ENCODE assay signal across 21 cellular contexts in genomic region chr1:224622831-224623230, GRCh38. TPM values are rescaled to one million over a fixed set of nuclear protein-coding genes. Genes with fewer than 3 reads are reported as not detected.
DNase-seq lines count a peak whose midpoint lies in the region; ATAC-seq and TF ChIP-seq lines count a peak whose summit lies in the region.
"Had no signal": no experiment of that assay in that cellular context is flagged by ENCODE, and none has a peak within 500 bp of the region (broad histone marks: within the 10 kb centered on the region; RNA-seq: fewer than 3 reads in every experiment).

No MANE protein-coding gene starts in this region.

- H3K27me3 Mint-ChIP-seq in activated T-helper 1 cell treated with anti-CD3 and anti-CD28 coated beads, Interleukin-12 subunit alpha, Interleukin-12 subunit beta, Interleukin-2, Interleukin-4 antibody, amounts not matched to agents 30 ng/mL and 10 ng/mL and 1 ng/mL, durations not matched to agents 14 hours and 24 hours and 36 hours (ENCODE audit: insufficient read depth) = peaks cover 45% of the 10 kb centered on the region
- H3K27me3 Mint-ChIP-seq in natural killer cell (ENCODE audit: low read depth in 2 of 2) = peaks cover 34 to 41% of the 10 kb centered on the region in 2 donors

- no peak overlapping the region for H2AFZ ChIP-seq in IMR-90 (replicated peaks; ENCODE audit: low read length, poor library complexity)

- WGBS in IMR-90 (ENCODE audit: extremely low coverage in 2 of 2, insufficient read length in 1 of 2), 2 experiments = 96% methylated on average over 2 of the region's 2 CpGs; no CpG with 5 or more reads in 1 of the 2 experiments

- peak overlapping the region; percentile 31; the same call in 1 of the 2 replicates for H3K18ac ChIP-seq in IMR-90 (ENCODE audit: low read depth, low read length)

- no peak for ATAC-seq in IMR-90 (ENCODE audit: low read depth)
- no peak for ATAC-seq in natural killer cell
- no peak for ATAC-seq in GM21367 (IDR thresholded peaks at IDR 0.05; ENCODE audit: unreplicated experiment)

- in situ Hi-C loops in IMR-90 (cut with MboI; ENCODE audit: low sequenced_read_pairs) = no loop called here
- in situ Hi-C loops in ACHN (cut with HindIII; ENCODE audit: low pct_ligation_motif_present, low pct_unique_long_range_greater_than_20kb, low sequenced_read_pairs) = no loop called here

- POLR2A ChIA-PET in IMR-90 (lab: Charles Lee; ENCODE audit: unreplicated experiment) = interaction anchor here (0.6 to 0.8 kb wide), 2 partner anchors 14 to 151 kb away, joined by 3 read pairs; no protein-coding TSS in a partner anchor

- TF ChIP-seq CTCF in IMR-90 (conservative IDR thresholded peaks at IDR 0.05; ENCODE audit: low read depth, low read length) = no peak
- no peak for TF ChIP-seq CTCF in natural killer cell (IDR thresholded peaks at IDR 0.05)

- no peak overlapping the region for H3K27ac ChIP-seq in IMR-90 (ENCODE audit: insufficient read depth, low read length)
- H3K27ac ChIP-seq: 22Rv1, SK-N-MC, upper lobe of right lung had no signal

- H3K4me1 Mint-ChIP-seq in activated T-helper 1 cell treated with anti-CD3 and anti-CD28 coated beads, Interleukin-12 subunit alpha, Interleukin-12 subunit beta, Interleukin-2, Interleukin-4 antibody, amounts not matched to agents 30 ng/mL and 10 ng/mL and 1 ng/mL, durations not matched to agents 14 hours and 24 hours and 36 hours (ENCODE audit: low read depth) = peaks cover 59% of the 10 kb centered on the region
- peaks cover 22 to 37% of the 10 kb centered on the region in 2 donors for H3K4me1 Mint-ChIP-seq in natural killer cell

- H3K56ac ChIP-seq in IMR-90 (ENCODE audit: extremely low read depth, insufficient read depth, low read length) = no peak overlapping the region

- H2AK9ac ChIP-seq in IMR-90 (replicated peaks; ENCODE audit: low read depth, low read length, poor library complexity) = peak overlapping the region; percentile 34

- peak overlapping the region; percentile 57; the same call in 2 of the 3 replicates for H2BK15ac ChIP-seq in IMR-90 (ENCODE audit: low read depth, low read length)

- peak overlapping the region; percentile 88 for H3K4ac ChIP-seq in IMR-90 (ENCODE audit: low read depth, low read length)

- peaks cover 9% of the 10 kb centered on the region for H3K27me3 ChIP-seq in IMR-90 (ENCODE audit: control insufficient read depth, insufficient read depth, low read length)

- H3K9ac ChIP-seq in IMR-90 (ENCODE audit: low read depth, low read length) = no peak overlapping the region

- peak overlapping the region; percentile 65 for H4K91ac ChIP-seq in IMR-90 (ENCODE audit: insufficient read depth, low read depth, low read length)

- peak overlapping the region; percentile 94 for H3K27ac Mint-ChIP-seq in activated T-helper 1 cell treated with anti-CD3 and anti-CD28 coated beads, Interleukin-12 subunit alpha, Interleukin-12 subunit beta, Interleukin-2, Interleukin-4 antibody, amounts not matched to agents 30 ng/mL and 10 ng/mL and 1 ng/mL, durations not matched to agents 14 hours and 24 hours and 36 hours
- peak overlapping the region; percentile 84 to 91 for H3K27ac Mint-ChIP-seq in natural killer cell
- H3K27ac Mint-ChIP-seq: brain, nephron had no signal

- H3K9me3 ChIP-seq in IMR-90 (ENCODE audit: control insufficient read depth, insufficient read depth, low read length) = no peaks in the 10 kb centered on the region
- H3K9me3 ChIP-seq: upper lobe of right lung had no signal

- H2AK5ac ChIP-seq in IMR-90 (ENCODE audit: low read depth, low read length) = peak overlapping the region; percentile 95

- peak overlapping the region; percentile 16 for H2BK5ac ChIP-seq in IMR-90 (ENCODE audit: low read depth, low read length, poor library complexity, severe bottlenecking)

- peak overlapping the region; percentile 5 for H3K14ac ChIP-seq in IMR-90 (replicated peaks; ENCODE audit: low read depth, low read length)

- H3K4me3 Mint-ChIP-seq in activated T-helper 1 cell treated with anti-CD3 and anti-CD28 coated beads, Interleukin-12 subunit alpha, Interleukin-12 subunit beta, Interleukin-2, Interleukin-4 antibody, amounts not matched to agents 30 ng/mL and 10 ng/mL and 1 ng/mL, durations not matched to agents 14 hours and 24 hours and 36 hours = no peak overlapping the region
- H3K4me3 Mint-ChIP-seq in natural killer cell = no peak overlapping the region
- H3K4me3 Mint-ChIP-seq: activated naive CD4-positive, alpha-beta T cell treated with anti-CD3 and anti-CD28 coated beads for 36 hours; brain; nephron had no signal

- H4K20me1 ChIP-seq in IMR-90 (ENCODE audit: insufficient read depth, low read length) = peaks cover 3% of the 10 kb centered on the region; the same call in 1 of the 2 replicates

- H2BK20ac ChIP-seq in IMR-90 (ENCODE audit: low read depth, low read length) = peak overlapping the region; percentile 70; the same call in 1 of the 2 replicates

- no peaks in the 10 kb centered on the region for H3K36me3 ChIP-seq in IMR-90 (ENCODE audit: control insufficient read depth, insufficient read depth, low read length)
- H3K36me3 ChIP-seq: upper lobe of right lung had no signal

- peak overlapping the region; percentile 89 for H2BK120ac ChIP-seq in IMR-90 (ENCODE audit: low read depth, low read length)

- TF ChIP-seq RAD21 in IMR-90 (IDR thresholded peaks at IDR 0.05; ENCODE audit: low read length) = no peak

- peaks cover 0 to 41% of the 10 kb centered on the region in 2 experiments; a peak in 2 of 4 replicates for H3K79me1 ChIP-seq in IMR-90 (ENCODE audit: low read depth in 1 of 2, low read length in 2 of 2)

- no peak overlapping the region for H3K4me3 ChIP-seq in IMR-90 (ENCODE audit: insufficient read depth, low read depth, low read length)
- H3K4me3 ChIP-seq: lung, SK-N-MC, upper lobe of right lung had no signal

- peaks cover 26% of the 10 kb centered on the region for H3K9me1 ChIP-seq in IMR-90 (ENCODE audit: insufficient read depth, low read length)

- peak overlapping the region in 1 of 2 experiments; percentile 90; a peak in 2 of 4 replicates for H4K8ac ChIP-seq in IMR-90 (ENCODE audit: low read depth in 2 of 2, low read length in 2 of 2)

- H3K4me1 ChIP-seq in IMR-90 (ENCODE audit: control insufficient read depth, insufficient read depth, low read length) = peaks cover 20% of the 10 kb centered on the region
- H3K4me1 ChIP-seq: upper lobe of right lung had no signal

- peak; percentile 65 for DNase-seq in DMS53 (lab: John Stamatoyannopoulos, UW)
- DNase-seq in DMS53 treated with DMSO at 0.1 percent for 48 hours (lab: John Stamatoyannopoulos, UW; ENCODE audit: unreplicated experiment) = no peak
- DNase-seq in IMR-90 = no peak
- DNase-seq in activated T-helper 1 cell treated with anti-CD3 and anti-CD28 coated beads, Interleukin-12 subunit alpha, Interleukin-12 subunit beta, Interleukin-2, Interleukin-4 antibody, amounts not matched to agents 30 ng/mL and 10 ng/mL and 1 ng/mL, durations not matched to agents 14 hours and 24 hours and 36 hours (ENCODE audit: low spot score) = no peak
- no peak for DNase-seq in natural killer cell
- no peak for DNase-seq in ACHN
- DNase-seq in cortex of kidney (lab: John Stamatoyannopoulos, UW) = no peak
- DNase-seq: erythroblast; glutamatergic neuron; GOT3; NCI-H1694 treated with DMSO at 0.1 percent for 48 hours; NCI-H446 treated with DMSO at 0.1 percent for 48 hours; stimulated activated CD4-positive, alpha-beta T cell treated with anti-CD3 and anti-CD28 coated beads, Interleukin-15, amount 100 ng/mL, for 24 hours; upper lobe of right lung had no signal

- CTCF ChIA-PET in IMR-90 (lab: Yijun Ruan, JAX) = no interaction called here

- peaks cover 15% of the 10 kb centered on the region for H3K9me3 Mint-ChIP-seq in activated T-helper 1 cell treated with anti-CD3 and anti-CD28 coated beads, Interleukin-12 subunit alpha, Interleukin-12 subunit beta, Interleukin-2, Interleukin-4 antibody, amounts not matched to agents 30 ng/mL and 10 ng/mL and 1 ng/mL, durations not matched to agents 14 hours and 24 hours and 36 hours
- peaks cover 3% of the 10 kb centered on the region in 2 donors for H3K9me3 Mint-ChIP-seq in natural killer cell

- dilution Hi-C loops in IMR-90 (cut with HindIII; ENCODE audit: low sequenced_read_pairs, unreplicated experiment) = no loop called here

- intact Hi-C loops in IMR-90 (cut with micrococcal nuclease) (no loop called here), natural killer cell (cut with micrococcal nuclease) (no loop called here)
- intact Hi-C loops in activated T-helper 1 cell treated with anti-CD3 and anti-CD28 coated beads, Interleukin-12 subunit alpha, Interleukin-12 subunit beta, Interleukin-2, Interleukin-4 antibody, amounts not matched to agents 30 ng/mL and 10 ng/mL and 1 ng/mL, durations not matched to agents 14 hours and 24 hours and 36 hours (cut with micrococcal nuclease) = loop anchor here (2.0 to 10.0 kb wide), 4 partner anchors 80 to 788 kb away; no protein-coding TSS in a partner anchor

- no TSS peak for BruUV-seq in IMR-90 (replicated peaks; lab: Mats Ljungman, UMichigan)

- H3K23ac ChIP-seq in IMR-90 (ENCODE audit: low read depth, low read length) = peak overlapping the region; percentile 41; the same call in 1 of the 2 replicates

- TF ChIP-seq POLR2A in IMR-90 (IDR thresholded peaks at IDR 0.05; ENCODE audit: low read depth, low read length) = no peak

- H3K4me2 ChIP-seq in IMR-90 (ENCODE audit: low read depth, low read length) = no peak overlapping the region

- no peak overlapping the region; the same call in 1 of the 2 replicates for H4K5ac ChIP-seq in IMR-90 (ENCODE audit: low read depth, low read length)

- peaks cover 9% of the 10 kb centered on the region for H3K36me3 Mint-ChIP-seq in activated T-helper 1 cell treated with anti-CD3 and anti-CD28 coated beads, Interleukin-12 subunit alpha, Interleukin-12 subunit beta, Interleukin-2, Interleukin-4 antibody, amounts not matched to agents 30 ng/mL and 10 ng/mL and 1 ng/mL, durations not matched to agents 14 hours and 24 hours and 36 hours (ENCODE audit: low read depth)
- H3K36me3 Mint-ChIP-seq in natural killer cell = no peaks in the 10 kb centered on the region
- H3K36me3 Mint-ChIP-seq: brain had no signal

TF ChIP-seq in IMR-90, 13 proteins besides CTCF, POLR2A, EP300 and RAD21 (continues in another document):
- TF ChIP-seq USF2 (IDR thresholded peaks at IDR 0.05; ENCODE audit: low read depth, low read length) = no peak

RNA-seq across cellular contexts. Expression of gene CNIH3, which starts 6.7 kb away (rescaled TPM):
- total RNA-seq in IMR-90 (2012; rRNA removed) = 2.0 and 3.1 TPM in 2 replicates
- polyA plus RNA-seq in IMR-90 (2012; rRNA removed) = 2.9 and 3.1 TPM in 2 replicates
- 2.1 and 2.2 TPM in 2 replicates for polyA plus RNA-seq in IMR-90 (2012; cell fraction: cytosol; rRNA removed)
- 1.9 and 4.7 TPM in 2 replicates for polyA plus RNA-seq in IMR-90 (2012; cell fraction: nucleus; rRNA removed; ENCODE audit: low replicate concordance)
- total RNA-seq in activated T-helper 1 cell treated with anti-CD3 and anti-CD28 coated beads, Interleukin-12 subunit alpha, Interleukin-12 subunit beta, Interleukin-2, Interleukin-4 antibody, amounts not matched to agents 30 ng/mL and 10 ng/mL and 1 ng/mL, durations not matched to agents 14 hours and 24 hours and 36 hours = 0.96 and 1.4 TPM in 2 replicates
- 1 to 10 TPM; 2.8 to 5.4 (median 5.0) TPM for total RNA-seq in natural killer cell
